29 cellular contexts compared by ENCODE assay signal in the genomic region with DNA sequence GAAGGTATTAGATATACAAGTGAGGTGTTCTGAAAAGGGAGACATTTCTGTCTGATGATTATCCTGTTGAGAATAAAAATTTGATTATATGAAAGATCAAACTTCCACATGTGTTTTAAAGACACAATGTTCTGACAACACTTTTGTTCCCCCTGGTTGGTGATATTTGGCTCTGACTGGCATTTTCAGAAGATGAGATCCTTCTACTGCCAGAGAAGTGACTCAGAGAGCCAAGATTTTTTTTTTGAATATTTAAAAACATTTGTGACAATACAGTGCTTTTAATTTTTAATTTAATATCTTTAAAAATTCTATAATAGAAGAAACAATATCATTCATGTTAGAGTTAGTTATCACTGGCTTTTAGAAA. TPM values are rescaled to one million over a fixed set of nuclear protein-coding genes. Genes with fewer than 3 reads are reported as not detected.
"Had no signal": no experiment of that assay in that cellular context is flagged by ENCODE, and none has a peak within 500 bp of the region (broad histone marks: within the 10 kb centered on the region; RNA-seq: fewer than 3 reads in every experiment).

No MANE protein-coding gene starts in this region.

- H3K9ac ChIP-seq: neural progenitor cell, parathyroid adenoma had no signal

- H3K4me1 Mint-ChIP-seq: activated T-helper 17 cell treated with anti-CD3 and anti-CD28 coated beads, Interleukin-2, amount 50 U/mL, for 72 hours; central memory CD8-positive, alpha-beta T cell; natural killer cell had no signal

- H2AFZ ChIP-seq: neural progenitor cell, parathyroid adenoma had no signal

- H3K36me3 ChIP-seq: colonic mucosa, heart right ventricle, left lung, lower lobe of right lung, neural progenitor cell, thoracic aorta had no signal

- H3K27ac ChIP-seq: colonic mucosa, foreskin keratinocyte, heart right ventricle, left lung, lower lobe of right lung, neural progenitor cell, parathyroid adenoma, skin epidermis, thoracic aorta had no signal

- H3K4me1 ChIP-seq: colonic mucosa, foreskin keratinocyte, heart right ventricle, left lung, lower lobe of right lung, neural progenitor cell, parathyroid adenoma had no signal

- H3K9me3 ChIP-seq: colonic mucosa, heart right ventricle, left lung, lower lobe of right lung, thoracic aorta had no signal

- H3K36me3 Mint-ChIP-seq: natural killer cell, neural progenitor cell had no signal

- H3K9me3 Mint-ChIP-seq: activated CD8-positive, alpha-beta T cell treated with anti-CD3 and anti-CD28 coated beads for 36 hours; activated T-cell treated with anti-CD3 and anti-CD28 coated beads, Interleukin-2, amount 50 U/mL, for 4 hours; activated T-helper 17 cell treated with anti-CD3 and anti-CD28 coated beads, Interleukin-2, amount 50 U/mL, for 72 hours; neural progenitor cell; T-helper 1 cell treated with Interleukin-12 subunit alpha and Interleukin-12 subunit beta and Interleukin-4 antibody, amounts not matched to agents 30 μg/mL and 1 μg/mL, for 36 hours had no signal

- DNase-seq: activated CD4-positive, alpha-beta T cell treated with anti-CD3 and anti-CD28 coated beads, Interleukin-2, amount 50 U/mL, for 1 hour; activated CD8-positive, alpha-beta T cell treated with anti-CD3 and anti-CD28 coated beads for 36 hours; activated gamma-delta T cell treated with Interleukin-2 at 50 U/mL for 16 hours; activated naive CD4-positive, alpha-beta T cell treated with anti-CD3 and anti-CD28 coated beads, Interleukin-2, amount 50 U/mL, for 16 hours; activated T-cell treated with anti-CD3 and anti-CD28 coated beads, Interleukin-2, amount 50 U/mL, for 4 hours; amygdala; colonic mucosa; effector CD8-positive, alpha-beta T cell; foreskin keratinocyte; heart right ventricle; kidney glomerular epithelial cell; left lung; lower lobe of right lung; mesendoderm; natural killer cell; occipital lobe; right cardiac atrium; stimulated activated CD4-positive, alpha-beta T cell treated with anti-CD3 and anti-CD28 coated beads, Interleukin-12 subunit alpha, Interleukin-12 subunit beta, amount 100 ng/mL, for 4 hours; stimulated activated CD4-positive, alpha-beta T cell treated with anti-CD3 and anti-CD28 coated beads, Interleukin-4, amount 100 ng/mL, for 1 hour; stimulated activated naive CD8-positive, alpha-beta T cell treated with anti-CD3 and anti-CD28 coated beads, Interleukin-15, Interleukin-2, amounts not matched to agents 100 U/mL and 50 U/mL, for 24 hours; T-helper 9 cell; trophoblast cell had no signal

- H3K27ac Mint-ChIP-seq: activated CD8-positive, alpha-beta T cell treated with anti-CD3 and anti-CD28 coated beads for 36 hours; activated T-helper 17 cell treated with anti-CD3 and anti-CD28 coated beads, Interleukin-2, amount 50 U/mL, for 72 hours; natural killer cell; T-helper 1 cell treated with Interleukin-12 subunit alpha and Interleukin-12 subunit beta and Interleukin-4 antibody, amounts not matched to agents 30 μg/mL and 1 μg/mL, for 36 hours had no signal

- H3K4me2 ChIP-seq: neural progenitor cell had no signal

- H3K27me3 ChIP-seq: colonic mucosa, foreskin keratinocyte, left lung, neural progenitor cell had no signal

- H3K79me2 ChIP-seq: parathyroid adenoma had no signal

- H3K4me3 ChIP-seq: colonic mucosa, heart right ventricle, left lung, lower lobe of right lung, neural progenitor cell, skin epidermis, thoracic aorta had no signal

- H3K4me3 Mint-ChIP-seq: activated CD8-positive, alpha-beta T cell treated with anti-CD3 and anti-CD28 coated beads for 36 hours; activated T-cell treated with anti-CD3 and anti-CD28 coated beads, Interleukin-2, amount 50 U/mL, for 4 hours; activated T-helper 17 cell treated with anti-CD3 and anti-CD28 coated beads, Interleukin-2, amount 50 U/mL, for 72 hours; central memory CD8-positive, alpha-beta T cell; natural killer cell; neural progenitor cell; T-helper 1 cell treated with Interleukin-12 subunit alpha and Interleukin-12 subunit beta and Interleukin-4 antibody, amounts not matched to agents 30 μg/mL and 1 μg/mL, for 36 hours had no signal

RNA-seq across cellular contexts. Expression of a gene that starts 18.5 kb away (rescaled TPM):
- total RNA-seq: activated CD8-positive, alpha-beta T cell treated with anti-CD3 and anti-CD28 coated beads for 36 hours; activated T-cell treated with anti-CD3 and anti-CD28 coated beads, Interleukin-2, amount 50 U/mL, for 4 hours; activated T-helper 17 cell treated with anti-CD3 and anti-CD28 coated beads, Interleukin-2, amount 50 U/mL, for 72 hours; natural killer cell had no signal
